ENCODE assay signal across 25 cellular contexts in the genomic region with DNA sequence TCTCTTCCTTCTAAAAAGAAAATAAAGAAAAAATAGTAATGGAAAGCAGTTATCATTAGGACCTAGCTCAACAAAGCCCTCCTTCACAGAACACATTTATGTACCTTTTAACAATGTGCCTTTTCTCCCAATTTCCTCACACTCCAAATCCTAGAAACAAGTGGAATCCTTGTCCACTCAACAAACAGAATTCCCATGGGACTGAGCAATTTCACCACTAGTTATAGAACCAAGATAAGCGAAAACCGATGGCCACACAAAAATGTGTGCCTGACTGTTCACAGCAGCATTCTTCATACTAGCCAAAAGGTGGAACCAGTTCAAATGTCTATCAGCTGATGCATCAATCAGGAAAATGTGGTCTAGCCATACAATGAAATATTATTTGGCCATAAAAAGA. TPM values are rescaled to one million over a fixed set of nuclear protein-coding genes. Genes with fewer than 3 reads are reported as not detected.
DNase-seq lines count a peak whose midpoint lies in the region; ATAC-seq and TF ChIP-seq lines count a peak whose summit lies in the region.
"Had no signal": no experiment of that assay in that cellular context is flagged by ENCODE, and none has a peak within 500 bp of the region (broad histone marks: within the 10 kb centered on the region; RNA-seq: fewer than 3 reads in every experiment).

No MANE protein-coding gene starts in this region.

- peak overlapping the region; percentile 24 for H3K27ac Mint-ChIP-seq in CD4-positive, alpha-beta T cell
- no peak overlapping the region for H3K27ac Mint-ChIP-seq in glutamatergic neuron (ENCODE audit: unreplicated experiment)
- H3K27ac Mint-ChIP-seq: CD4-positive, alpha-beta memory T cell had no signal

- H3K79me2 ChIP-seq in trophoblast cell (ENCODE audit: control insufficient read depth, insufficient read depth, low read length, poor library complexity), result no peaks in the 10 kb centered on the region

- no peak for ATAC-seq in CD4-positive, alpha-beta T cell (ENCODE audit: poor library complexity)
- no peak for ATAC-seq in GM21786 (IDR thresholded peaks at IDR 0.05; ENCODE audit: unreplicated experiment)

- H3K27me3 ChIP-seq in CD4-positive, alpha-beta T cell (ENCODE audit: control insufficient read depth, insufficient read depth, low read length), result no peaks in the 10 kb centered on the region
- H3K27me3 ChIP-seq in brain microvascular endothelial cell (replicated peaks), result no peaks in the 10 kb centered on the region
- no peaks in the 10 kb centered on the region for H3K27me3 ChIP-seq in trophoblast cell (ENCODE audit: insufficient read depth, low read length)
- H3K27me3 ChIP-seq: BLaER1 treated with 17β-estradiol and CSF1 and Interleukin-3, amounts not matched to agents 10 nM and 100 nM had no signal

- H3K23ac ChIP-seq in trophoblast cell (ENCODE audit: low read length), result no peak overlapping the region

- H2AFZ ChIP-seq in trophoblast cell (ENCODE audit: insufficient read depth, low read length, poor library complexity), result no peak overlapping the region

- H3K27me3 Mint-ChIP-seq in CD4-positive, alpha-beta T cell, result no peaks in the 10 kb centered on the region
- H3K27me3 Mint-ChIP-seq in glutamatergic neuron (ENCODE audit: unreplicated experiment), result peaks cover 2% of the 10 kb centered on the region
- H3K27me3 Mint-ChIP-seq: CD4-positive, alpha-beta memory T cell; IgD-negative memory B cell had no signal

- no peak overlapping the region for H4K12ac ChIP-seq in trophoblast cell (ENCODE audit: low read depth, low read length)

- POLR2A ChIA-PET in CD4-positive, alpha-beta T cell (lab: Charles Lee), result no interaction called here

- no peak overlapping the region for H3K4me2 ChIP-seq in trophoblast cell (ENCODE audit: low read length)
- H3K4me2 ChIP-seq: BLaER1 treated with 17β-estradiol and CSF1 and Interleukin-3, amounts not matched to agents 10 nM and 100 nM; KMS-11 had no signal

- peaks cover 29% of the 10 kb centered on the region for H3K36me3 ChIP-seq in brain microvascular endothelial cell (replicated peaks)
- H3K36me3 ChIP-seq in trophoblast cell (ENCODE audit: control insufficient read depth in 1 of 2, insufficient read depth in 2 of 2, low read length in 2 of 2), result peaks cover 27 to 28% of the 10 kb centered on the region in 2 experiments

- no peaks in the 10 kb centered on the region for H3K9me3 Mint-ChIP-seq in CD4-positive, alpha-beta T cell
- H3K9me3 Mint-ChIP-seq in glutamatergic neuron (ENCODE audit: unreplicated experiment), result peaks cover 1% of the 10 kb centered on the region
- H3K9me3 Mint-ChIP-seq: CD4-positive, alpha-beta memory T cell; IgD-negative memory B cell had no signal

- H3K36me3 Mint-ChIP-seq in CD4-positive, alpha-beta T cell (ENCODE audit: low read depth), result peaks cover 69% of the 10 kb centered on the region
- H3K36me3 Mint-ChIP-seq in glutamatergic neuron (ENCODE audit: unreplicated experiment), result no peaks in the 10 kb centered on the region

- H3K79me1 ChIP-seq in trophoblast cell (ENCODE audit: low read length), result no peaks in the 10 kb centered on the region

- H2BK5ac ChIP-seq in trophoblast cell (ENCODE audit: low read depth, low read length, poor library complexity), result no peak overlapping the region

- H3K14ac ChIP-seq in trophoblast cell (ENCODE audit: low read length), result no peak overlapping the region

- no peak overlapping the region for H3K27ac ChIP-seq in CD4-positive, alpha-beta T cell (ENCODE audit: low read depth, low read length)
- H3K27ac ChIP-seq in brain microvascular endothelial cell (no peak overlapping the region), trophoblast cell (ENCODE audit: low read depth, low read length) (no peak overlapping the region)
- H3K27ac ChIP-seq: BLaER1 treated with 17β-estradiol and CSF1 and Interleukin-3, amounts not matched to agents 10 nM and 100 nM; HL-60; KMS-11; RWPE1 had no signal

- no peaks in the 10 kb centered on the region for H3K9me3 ChIP-seq in CD4-positive, alpha-beta T cell (ENCODE audit: control insufficient read depth, low read length)
- H3K9me3 ChIP-seq in trophoblast cell (ENCODE audit: insufficient read depth, low read depth, low read length), result no peaks in the 10 kb centered on the region
- H3K9me3 ChIP-seq: BLaER1 treated with 17β-estradiol and CSF1 and Interleukin-3, amounts not matched to agents 10 nM and 100 nM; Caco-2 had no signal

- H2AK5ac ChIP-seq in trophoblast cell (ENCODE audit: low read length), result no peak overlapping the region

- CTCF ChIA-PET in CD4-positive, alpha-beta T cell (lab: Charles Lee), result no interaction called here

- H3K4me1 ChIP-seq in trophoblast cell (ENCODE audit: control insufficient read depth in 1 of 2, insufficient read depth in 2 of 2, low read length in 2 of 2), result no peaks in the 10 kb centered on the region
- H3K4me1 ChIP-seq: Caco-2 had no signal

- H3K4me3 ChIP-seq in brain microvascular endothelial cell (ENCODE audit: low read depth, low read length) (no peak overlapping the region), trophoblast cell (ENCODE audit: low read depth, low read length) (no peak overlapping the region)
- H3K4me3 ChIP-seq: BLaER1 treated with 17β-estradiol and CSF1 and Interleukin-3, amounts not matched to agents 10 nM and 100 nM had no signal

- no peak overlapping the region for H2BK12ac ChIP-seq in trophoblast cell (ENCODE audit: low read length)

- H4K8ac ChIP-seq in trophoblast cell (ENCODE audit: low read depth, low read length), result no peak overlapping the region

- in situ Hi-C loops in brain microvascular endothelial cell (cut with HindIII; ENCODE audit: low pct_ligation_motif_present, low sequenced_read_pairs), result no loop called here

- no peak overlapping the region for H3K4me3 Mint-ChIP-seq in CD4-positive, alpha-beta T cell
- H3K4me3 Mint-ChIP-seq in glutamatergic neuron (ENCODE audit: unreplicated experiment), result no peak overlapping the region
- H3K4me3 Mint-ChIP-seq: CD4-positive, alpha-beta memory T cell; IgD-negative memory B cell had no signal

- no peak overlapping the region for H2BK120ac ChIP-seq in trophoblast cell (ENCODE audit: insufficient read depth, low read length, poor library complexity)

- no peak overlapping the region for H3K4ac ChIP-seq in trophoblast cell (ENCODE audit: low read depth, low read length)

- no peak for TF ChIP-seq CTCF in CD4-positive, alpha-beta T cell (IDR thresholded peaks at IDR 0.05)
- no peak for TF ChIP-seq CTCF in brain microvascular endothelial cell (IDR thresholded peaks at IDR 0.05; ENCODE audit: low read depth, low read length, missing control alignments)
- TF ChIP-seq CTCF in glutamatergic neuron (IDR thresholded peaks at IDR 0.05; ENCODE audit: partially characterized antibody, unreplicated experiment), result no peak

- no peak overlapping the region for H4K91ac ChIP-seq in trophoblast cell (ENCODE audit: low read depth, low read length)

- H3K18ac ChIP-seq in trophoblast cell (ENCODE audit: low read length), result no peak overlapping the region

- no peaks in the 10 kb centered on the region for H3K4me1 Mint-ChIP-seq in CD4-positive, alpha-beta T cell (ENCODE audit: low read depth)
- no peaks in the 10 kb centered on the region for H3K4me1 Mint-ChIP-seq in glutamatergic neuron (ENCODE audit: low read depth, unreplicated experiment)
- H3K4me1 Mint-ChIP-seq: CD4-positive, alpha-beta memory T cell had no signal

- no peak overlapping the region for H3K9ac ChIP-seq in trophoblast cell (ENCODE audit: low read length)
- H3K9ac ChIP-seq: BLaER1 treated with 17β-estradiol and CSF1 and Interleukin-3, amounts not matched to agents 10 nM and 100 nM; KMS-11 had no signal

- DNase-seq in CD4-positive, alpha-beta T cell, result no peak
- DNase-seq in RPMI7951 (ENCODE audit: low read depth) (peak; percentile 39), brain microvascular endothelial cell (peak; percentile 34), trophoblast cell (peak; percentile 19 to 62), NCI-H82 (lab: John Stamatoyannopoulos, UW) (no peak), glutamatergic neuron (no peak), Ammon's horn (ENCODE audit: low spot score) (no peak)
- DNase-seq: Caco-2; CD4-positive, alpha-beta memory T cell; DMS 273 treated with DMSO at 0.1 percent for 48 hours; DMS79; NCI-H1048; NCI-H1417; NCI-H1694 treated with DMSO at 0.1 percent for 48 hours; NCI-H2081; NCI-H2227 treated with DMSO at 0.1 percent for 48 hours; NCI-H526 treated with DMSO at 0.1 percent for 48 hours; SHP77 had no signal

- intact Hi-C loops in CD4-positive, alpha-beta T cell (cut with DNase I, micrococcal nuclease), result no loop called here

- WGBS in trophoblast cell (ENCODE audit: extremely low coverage, insufficient coverage, insufficient read length), result no CpG with 5 or more reads among the region's 2 CpGs

RNA-seq across cellular contexts. Expression of a gene that starts 17.3 kb away (rescaled TPM):
- total RNA-seq in CD4-positive, alpha-beta T cell, result 10 to 100 TPM; 11.0 to 15.4 TPM
- total RNA-seq in RPMI7951 (2014; rRNA removed; shearing (Covaris generic)), result 19.9 and 22.9 TPM in 2 replicates
- polyA plus RNA-seq in trophoblast cell (2013), result 4.7 and 5.1 TPM in 2 replicates
- total RNA-seq in glutamatergic neuron (ENCODE audit: unreplicated experiment), result 8.5 TPM

RNA-seq across cellular contexts. Expression of a gene that starts 22.6 kb away (rescaled TPM):
- not detected for total RNA-seq in CD4-positive, alpha-beta T cell
- 1.3 TPM in 1 of 2 replicates, not detected in the other for total RNA-seq in RPMI7951 (2014; rRNA removed; shearing (Covaris generic))
- 0.18 and 0.28 TPM in 2 replicates for polyA plus RNA-seq in trophoblast cell (2013)
- not detected for total RNA-seq in glutamatergic neuron (ENCODE audit: unreplicated experiment)
- total RNA-seq: Caco-2; CD4-positive, alpha-beta memory T cell; NCI-H460 had no signal

RNA-seq across cellular contexts. Expression of a gene that starts 57.9 kb away (rescaled TPM):
- 1 to 10 TPM; 3.4 to 3.5 TPM for total RNA-seq in CD4-positive, alpha-beta T cell
- total RNA-seq in RPMI7951 (2014; rRNA removed; shearing (Covaris generic)), result 37.9 and 48.5 TPM in 2 replicates
- polyA plus RNA-seq in trophoblast cell (2013), result 23.7 and 26.0 TPM in 2 replicates
- total RNA-seq in glutamatergic neuron (ENCODE audit: unreplicated experiment), result 15.1 TPM

Comparison
In these comparisons a context has a peak if more than half of its experiments do, and no peak if none do; other contexts are left out.
1. DNase-seq: peak in RPMI7951 (single experiment), brain microvascular endothelial cell (single experiment) and trophoblast cell (2 of 2); none in CD4-positive, alpha-beta T cell (0 of 10), NCI-H82 (single experiment), glutamatergic neuron (single experiment) and Ammon's horn (single experiment).